In the genomic region with DNA sequence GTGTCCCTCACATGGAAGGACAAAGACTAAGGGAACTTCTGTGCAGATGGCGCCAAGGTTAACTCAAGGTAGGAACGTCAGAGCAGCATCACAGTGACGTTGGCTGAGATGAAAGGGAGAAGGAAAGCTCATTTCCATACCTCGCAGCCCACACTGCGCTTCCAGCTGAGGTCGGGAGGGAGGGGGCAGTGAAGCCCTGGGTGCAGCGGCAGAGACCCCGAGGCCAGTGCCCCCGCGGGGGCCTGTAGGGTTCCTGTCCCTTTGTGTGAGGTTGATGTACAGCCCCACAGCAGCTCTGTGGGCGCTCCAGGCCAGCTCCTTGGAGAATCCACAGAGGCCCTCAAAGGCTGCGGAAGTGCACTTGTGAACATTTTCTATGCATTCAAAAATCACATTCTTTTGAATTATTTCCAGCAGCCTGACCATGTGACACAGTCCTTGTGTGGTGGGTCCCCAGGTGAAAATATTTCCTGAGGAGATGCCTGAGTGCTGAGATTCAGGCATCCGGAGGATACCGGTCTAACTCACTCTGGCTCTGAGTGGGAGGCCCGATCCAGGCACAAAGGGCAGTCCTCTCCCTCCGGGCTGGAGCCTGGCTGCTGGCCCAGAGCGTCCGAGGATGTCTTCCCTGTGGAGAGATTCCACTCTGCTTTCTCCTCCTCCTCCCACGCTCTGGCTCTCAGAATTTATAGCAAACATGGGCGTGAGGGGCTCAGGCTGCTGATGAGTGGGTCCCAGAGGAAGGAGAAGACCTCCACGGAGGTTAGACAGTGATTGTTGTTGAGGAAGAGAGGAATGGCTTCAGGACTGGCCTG, we compare ENCODE assay signal across 1 cellular context.
TF ChIP-seq lines count a peak whose summit lies in the region.

No MANE protein-coding gene starts in this region.

TF ChIP-seq in HepG2, 621 proteins besides CTCF, POLR2A, EP300 and RAD21 (continued from another document):
- TF ChIP-seq, protein P1, sequence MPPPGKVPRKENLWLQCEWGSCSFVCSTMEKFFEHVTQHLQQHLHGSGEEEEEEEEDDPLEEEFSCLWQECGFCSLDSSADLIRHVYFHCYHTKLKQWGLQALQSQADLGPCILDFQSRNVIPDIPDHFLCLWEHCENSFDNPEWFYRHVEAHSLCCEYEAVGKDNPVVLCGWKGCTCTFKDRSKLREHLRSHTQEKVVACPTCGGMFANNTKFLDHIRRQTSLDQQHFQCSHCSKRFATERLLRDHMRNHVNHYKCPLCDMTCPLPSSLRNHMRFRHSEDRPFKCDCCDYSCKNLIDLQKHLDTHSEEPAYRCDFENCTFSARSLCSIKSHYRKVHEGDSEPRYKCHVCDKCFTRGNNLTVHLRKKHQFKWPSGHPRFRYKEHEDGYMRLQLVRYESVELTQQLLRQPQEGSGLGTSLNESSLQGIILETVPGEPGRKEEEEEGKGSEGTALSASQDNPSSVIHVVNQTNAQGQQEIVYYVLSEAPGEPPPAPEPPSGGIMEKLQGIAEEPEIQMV (CRISPR knock-in tag; IDR thresholded peaks at IDR 0.05; ENCODE audit: low read depth), result no peak
